In the genomic region with DNA sequence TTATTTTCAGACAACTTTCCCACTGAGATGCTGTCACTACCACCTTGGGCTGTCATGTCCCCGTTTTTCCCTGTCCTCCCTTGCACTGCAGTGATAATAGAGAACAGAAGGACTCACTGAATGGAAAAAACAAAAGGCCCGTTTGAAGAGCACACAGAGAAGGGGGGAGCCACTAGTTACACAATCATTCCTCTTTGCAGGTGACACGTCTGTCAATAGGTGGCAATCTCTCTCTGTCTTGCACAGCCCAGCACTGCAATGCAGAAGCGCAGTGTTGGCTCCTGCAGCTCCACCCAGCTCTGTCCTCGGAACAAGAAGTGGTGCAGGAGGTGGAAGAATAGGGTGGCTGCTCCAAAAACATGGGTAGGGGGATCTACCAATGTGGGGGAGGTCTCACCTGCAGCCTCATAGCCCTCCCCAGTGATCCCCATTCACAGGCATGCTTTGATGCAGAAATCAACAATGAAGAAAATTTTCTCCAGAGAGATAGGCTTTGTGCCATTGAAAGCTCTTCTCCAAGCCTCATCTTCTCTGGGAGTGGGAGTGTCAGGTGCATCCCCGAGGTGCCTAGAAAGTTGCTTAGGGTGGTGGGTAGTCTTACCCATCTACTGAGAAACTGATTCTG, we compare ENCODE assay signal across 8 cellular contexts. TPM values are rescaled to one million over a fixed set of nuclear protein-coding genes. Genes with fewer than 3 reads are reported as not detected.
DNase-seq lines count a peak whose midpoint lies in the region; TF ChIP-seq lines count a peak whose summit lies in the region.

No MANE protein-coding gene starts in this region.

- H3K4me1 ChIP-seq in Peyer's patch = peaks cover 0 to 35% (median 0%) of the 10 kb centered on the region in 4 donors

- no peak overlapping the region for H3K4me3 ChIP-seq in H7 (ENCODE audit: insufficient read depth, low read depth, low read length)
- H3K4me3 ChIP-seq in Peyer's patch = no peak overlapping the region

- peak overlapping the region in 2 of 4 donors; percentile 3 to 77 for H3K27ac ChIP-seq in Peyer's patch

- H3K36me3 ChIP-seq in H7 (replicated peaks; ENCODE audit: control insufficient read depth, insufficient read depth, low read length) = peaks cover 27% of the 10 kb centered on the region
- no peaks in the 10 kb centered on the region for H3K36me3 ChIP-seq in Peyer's patch

- H3K4me3 Mint-ChIP-seq in CD14-positive monocyte = no peak overlapping the region

- peak; percentile 93 for TF ChIP-seq CTCF in LNCAP (IDR thresholded peaks at IDR 0.05)
- TF ChIP-seq CTCF in Peyer's patch (IDR thresholded peaks at IDR 0.05) = peak in 4 of 6 experiments; percentile 35 to 79 (median 68)
- TF ChIP-seq CTCF in CD14-positive monocyte (IDR thresholded peaks at IDR 0.05) = no peak

- peak; percentile 38 for DNase-seq in NCI-H510A treated with DMSO at 0.1 percent for 48 hours (lab: John Stamatoyannopoulos, UW)
- DNase-seq in NCI-H510A (lab: John Stamatoyannopoulos, UW) = no peak
- DNase-seq in H7 = peak; percentile 47
- DNase-seq in Peyer's patch = peak; percentile 26 to 76 (median 58)
- peak; percentile 83 for DNase-seq in dermis blood vessel endothelial cell
- DNase-seq in lung microvascular endothelial cell (ENCODE audit: low read depth in 2 of 2) = peak; percentile 69 to 89
- no peak for DNase-seq in CD14-positive monocyte (ENCODE audit: low spot score)

- no peaks in the 10 kb centered on the region for H3K27me3 ChIP-seq in H7 (ENCODE audit: control insufficient read depth, insufficient read depth, low read length)
- no peaks in the 10 kb centered on the region for H3K27me3 ChIP-seq in Peyer's patch

- H3K27me3 Mint-ChIP-seq in CD14-positive monocyte (ENCODE audit: low read depth in 3 of 3) = peaks cover 0 to 4% (median 2%) of the 10 kb centered on the region in 3 donors

- H3K36me3 Mint-ChIP-seq in CD14-positive monocyte = no peaks in the 10 kb centered on the region

- peak overlapping the region in 1 of 7 donors; percentile 59 for H3K27ac Mint-ChIP-seq in CD14-positive monocyte

- TF ChIP-seq POLR2A in Peyer's patch (IDR thresholded peaks at IDR 0.05) = no peak

- peaks cover 20% of the 10 kb centered on the region for H3K4me1 Mint-ChIP-seq in CD14-positive monocyte

- no peaks in the 10 kb centered on the region for H3K9me3 Mint-ChIP-seq in CD14-positive monocyte

- intact Hi-C loops in CD14-positive monocyte (cut with micrococcal nuclease) = loop anchor here in 1 of 2 donors (5.0 kb wide), 2 partner anchors 172 to 527 kb away; no protein-coding TSS in a partner anchor

- no peaks in the 10 kb centered on the region for H3K9me3 ChIP-seq in Peyer's patch

RNA-seq across cellular contexts. Expression of a gene that starts 31.8 kb away (rescaled TPM):
- 318 and 343 TPM in 2 replicates for total RNA-seq in H7 (2014; rRNA removed; shearing (Covaris generic))
- total RNA-seq in Peyer's patch (10 to 100 TPM; 22.2 to 84.2 (median 59.8) TPM), dermis blood vessel endothelial cell (524 and 719 TPM in 2 replicates), lung microvascular endothelial cell (38.3 and 88.0 TPM in 2 replicates)
- under 1 TPM; 0.13 to 0.44 TPM for polyA plus RNA-seq in CD14-positive monocyte

Comparison
In these comparisons a context has a peak if more than half of its experiments do, and no peak if none do; other contexts are left out.
1. DNase-seq: peak in NCI-H510A treated with DMSO at 0.1 percent for 48 hours (single experiment), H7 (single experiment), Peyer's patch (3 of 3), dermis blood vessel endothelial cell (single experiment) and lung microvascular endothelial cell (2 of 2); none in NCI-H510A (single experiment) and CD14-positive monocyte (single experiment).